ENCODE assay signal across 26 cellular contexts in the genomic region with DNA sequence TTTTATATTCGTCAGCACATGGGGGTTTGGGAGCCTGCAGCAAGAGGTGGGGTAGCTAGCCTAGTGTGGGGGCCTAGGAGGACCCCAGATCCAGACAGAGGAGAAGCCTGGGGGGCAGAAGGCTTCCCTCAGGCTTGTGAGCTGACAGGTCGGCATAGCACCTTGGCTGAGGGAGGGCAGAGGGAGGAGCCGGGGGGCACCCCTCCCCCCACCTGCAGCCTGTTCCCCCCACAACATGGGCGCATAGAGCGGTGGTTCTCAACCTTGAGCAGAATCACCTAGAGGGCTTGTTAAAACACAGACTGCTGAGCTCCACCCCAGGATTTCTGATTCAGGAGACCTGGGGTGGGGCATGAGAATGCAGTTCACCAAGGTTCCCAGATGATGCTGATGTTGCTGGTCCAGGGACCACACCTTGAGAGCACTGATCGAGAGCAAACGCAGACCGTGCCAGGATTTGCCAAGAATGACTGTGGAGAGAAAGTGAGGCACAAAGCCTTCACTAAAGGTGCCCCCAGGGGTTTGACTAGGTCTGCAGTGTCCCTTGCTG.
A peak's percentile ranks its signal among the peaks of the same experiment; 100 is the strongest.
DNase-seq lines count a peak whose midpoint lies in the region; ATAC-seq and TF ChIP-seq lines count a peak whose summit lies in the region.
"Had no signal": no experiment of that assay in that cellular context is flagged by ENCODE, and none has a peak within 500 bp of the region (broad histone marks: within the 10 kb centered on the region; RNA-seq: fewer than 3 reads in every experiment).

No MANE protein-coding gene starts in this region.

- peaks cover 0 to 38% (median 15%) of the 10 kb centered on the region in 9 donors for H3K4me1 ChIP-seq in heart right ventricle
- peaks cover 22 to 49% of the 10 kb centered on the region in 2 donors for H3K4me1 ChIP-seq in esophagus (ENCODE audit: control insufficient read depth in 2 of 2, insufficient read depth in 2 of 2, low read length in 1 of 2)
- H3K4me1 ChIP-seq in osteoblast (ENCODE audit: insufficient read depth, low read length), result peaks cover 6% of the 10 kb centered on the region
- peaks cover 25 to 35% of the 10 kb centered on the region in 2 donors for H3K4me1 ChIP-seq in thyroid gland
- H3K4me1 ChIP-seq: right lobe of liver had no signal

- no peaks in the 10 kb centered on the region for H4K20me1 ChIP-seq in osteoblast (ENCODE audit: insufficient read depth, low read length)

- DNase-seq in cardiac septum (ENCODE audit: low spot score) (peak; percentile 59), heart right ventricle (no peak), osteoblast (ENCODE audit: insufficient read length, low spot score, missing footprints) (peak; percentile 22), GM13977 (ENCODE audit: low spot score) (no peak), thyroid gland (no peak), NCI-H1417 (lab: John Stamatoyannopoulos, UW) (no peak)
- DNase-seq in stimulated activated effector memory CD8-positive, alpha-beta T cell treated with anti-CD3 and anti-CD28 coated beads, Interleukin-12 subunit alpha, Interleukin-12 subunit beta, amount 100 ng/mL, for 72 hours (ENCODE audit: low spot score in 2 of 2), result no peak
- DNase-seq: activated CD4-positive, alpha-beta T cell treated with anti-CD3 and anti-CD28 coated beads, Interleukin-2, amount 50 U/mL, for 4 hours; activated CD4-positive, CD25-positive, alpha-beta regulatory T cell; activated CD8-positive, alpha-beta memory T cell treated with anti-CD3 and anti-CD28 coated beads, Interleukin-2, amount 50 U/mL, for 4 hours; central memory CD4-positive, alpha-beta T cell; HCEC 1CT; NCI-H1105; NCI-H2029; NCI-H226; NCI-H748 treated with DMSO at 0.1 percent for 48 hours; stimulated activated CD4-positive, alpha-beta T cell treated with anti-CD3 and anti-CD28 coated beads, Interleukin-4, amount 100 ng/mL, for 4 hours; T-helper 1 cell had no signal

- peaks cover 0 to 3% (median 0%) of the 10 kb centered on the region in 7 donors for H3K27me3 ChIP-seq in heart right ventricle
- H3K27me3 ChIP-seq in esophagus (ENCODE audit: control insufficient read depth in 1 of 2, insufficient read depth in 2 of 2, low read length in 2 of 2), result no peaks in the 10 kb centered on the region
- H3K27me3 ChIP-seq in osteoblast (ENCODE audit: insufficient read depth, low read length), result no peaks in the 10 kb centered on the region
- no peaks in the 10 kb centered on the region for H3K27me3 ChIP-seq in thyroid gland
- H3K27me3 ChIP-seq: dorsolateral prefrontal cortex, neural progenitor cell, right lobe of liver had no signal

- no peaks in the 10 kb centered on the region for H3K4me1 Mint-ChIP-seq in stimulated activated effector memory CD8-positive, alpha-beta T cell treated with anti-CD3 and anti-CD28 coated beads, Interleukin-12 subunit alpha, Interleukin-12 subunit beta, amount 100 ng/mL, for 72 hours
- H3K4me1 Mint-ChIP-seq: activated T-helper 17 cell treated with anti-CD3 and anti-CD28 coated beads, Interleukin-2, amount 50 U/mL, for 72 hours; B cell had no signal

- H3K4me3 Mint-ChIP-seq in stimulated activated effector memory CD8-positive, alpha-beta T cell treated with anti-CD3 and anti-CD28 coated beads, Interleukin-12 subunit alpha, Interleukin-12 subunit beta, amount 100 ng/mL, for 72 hours, result no peak overlapping the region
- H3K4me3 Mint-ChIP-seq: activated T-helper 17 cell treated with anti-CD3 and anti-CD28 coated beads, Interleukin-2, amount 50 U/mL, for 72 hours; B cell; neural progenitor cell had no signal

- no peak overlapping the region for H3K4me2 ChIP-seq in osteoblast (ENCODE audit: insufficient read depth, low read length)
- H3K4me2 ChIP-seq: neural progenitor cell had no signal

- no peaks in the 10 kb centered on the region for H3K79me2 ChIP-seq in osteoblast (ENCODE audit: insufficient read depth, low read length)

- intact Hi-C loops in cardiac septum (cut with DNase I) (no loop called here), heart right ventricle (cut with DNase I) (no loop called here), thyroid gland (cut with DNase I) (no loop called here)

- WGBS in heart right ventricle, 2 donors, result 81 to 88% methylated on average over 8 of the region's 8 CpGs
- WGBS in esophagus, 2 donors, result 43 to 59% methylated on average over 8 of the region's 8 CpGs
- 85 to 90% methylated on average over 8 of the region's 8 CpGs for WGBS in thyroid gland, 2 donors

- H3K9me3 ChIP-seq in heart right ventricle, result no peaks in the 10 kb centered on the region
- H3K9me3 ChIP-seq in esophagus (ENCODE audit: control insufficient read depth in 2 of 2, insufficient read depth in 1 of 2, low read depth in 1 of 2, low read length in 1 of 2), result no peaks in the 10 kb centered on the region
- no peaks in the 10 kb centered on the region for H3K9me3 ChIP-seq in osteoblast (ENCODE audit: low read depth, low read length)
- no peaks in the 10 kb centered on the region for H3K9me3 ChIP-seq in thyroid gland
- H3K9me3 ChIP-seq: Caco-2, right lobe of liver had no signal

- H3K36me3 Mint-ChIP-seq in stimulated activated effector memory CD8-positive, alpha-beta T cell treated with anti-CD3 and anti-CD28 coated beads, Interleukin-12 subunit alpha, Interleukin-12 subunit beta, amount 100 ng/mL, for 72 hours, result no peaks in the 10 kb centered on the region
- H3K36me3 Mint-ChIP-seq: activated naive CD4-positive, alpha-beta T cell treated with anti-CD3 and anti-CD28 coated beads, Interleukin-2, amount 50 U/mL, for 72 hours; neural progenitor cell had no signal

- no peaks in the 10 kb centered on the region for H3K36me3 ChIP-seq in heart right ventricle
- no peaks in the 10 kb centered on the region for H3K36me3 ChIP-seq in esophagus (ENCODE audit: control insufficient read depth in 2 of 2, insufficient read depth in 2 of 2, low read length in 1 of 2)
- no peaks in the 10 kb centered on the region for H3K36me3 ChIP-seq in osteoblast (ENCODE audit: insufficient read depth, low read length)
- no peaks in the 10 kb centered on the region for H3K36me3 ChIP-seq in thyroid gland
- H3K36me3 ChIP-seq: neural progenitor cell, right lobe of liver had no signal

- ATAC-seq in heart right ventricle, result no peak
- no peak for ATAC-seq in stimulated activated effector memory CD8-positive, alpha-beta T cell treated with anti-CD3 and anti-CD28 coated beads, Interleukin-12 subunit alpha, Interleukin-12 subunit beta, amount 100 ng/mL, for 72 hours
- ATAC-seq: activated naive CD4-positive, alpha-beta T cell treated with anti-CD3 and anti-CD28 coated beads, Interleukin-2, amount 50 U/mL, for 72 hours; activated T-helper 17 cell treated with anti-CD3 and anti-CD28 coated beads, Interleukin-2, amount 50 U/mL, for 72 hours; right lobe of liver had no signal

- H3K27ac ChIP-seq in heart right ventricle (no peak overlapping the region), esophagus (ENCODE audit: low read depth in 2 of 2, low read length in 1 of 2) (peak overlapping the region; percentile 46 to 88), osteoblast (ENCODE audit: low read depth, low read length) (no peak overlapping the region), thyroid gland (no peak overlapping the region)
- H3K27ac ChIP-seq: dorsolateral prefrontal cortex, neural progenitor cell, right lobe of liver had no signal

- no peak overlapping the region for H3K27ac Mint-ChIP-seq in stimulated activated effector memory CD8-positive, alpha-beta T cell treated with anti-CD3 and anti-CD28 coated beads, Interleukin-12 subunit alpha, Interleukin-12 subunit beta, amount 100 ng/mL, for 72 hours
- H3K27ac Mint-ChIP-seq: activated T-helper 17 cell treated with anti-CD3 and anti-CD28 coated beads, Interleukin-2, amount 50 U/mL, for 72 hours; B cell had no signal

- H3K4me3 ChIP-seq in heart right ventricle (no peak overlapping the region), esophagus (ENCODE audit: low read depth in 1 of 2, low read length in 2 of 2) (no peak overlapping the region), osteoblast (ENCODE audit: insufficient read depth, low read length) (no peak overlapping the region), thyroid gland (replicated peaks in 1 of 3) (no peak overlapping the region)
- H3K4me3 ChIP-seq: dorsolateral prefrontal cortex, neural progenitor cell, right lobe of liver had no signal

- no peak overlapping the region for H2AFZ ChIP-seq in osteoblast (ENCODE audit: low read length)
- H2AFZ ChIP-seq: neural progenitor cell had no signal

- TF ChIP-seq CTCF in heart right ventricle (IDR thresholded peaks at IDR 0.05) (no peak), osteoblast (IDR thresholded peaks at IDR 0.05; ENCODE audit: extremely low read depth, low read depth, low read length) (no peak), GM13977 (IDR thresholded peaks at IDR 0.05; ENCODE audit: extremely low read depth, insufficient read depth, missing control alignments) (no peak), thyroid gland (IDR thresholded peaks at IDR 0.05) (no peak)

- in situ Hi-C loops in GM13977 (cut with MboI; ENCODE audit: low pct_unique_long_range_greater_than_20kb, low sequenced_read_pairs, unreplicated experiment), result no loop called here

- TF ChIP-seq POLR2A in thyroid gland (IDR thresholded peaks at IDR 0.05), result no peak

- H3K9me3 Mint-ChIP-seq in stimulated activated effector memory CD8-positive, alpha-beta T cell treated with anti-CD3 and anti-CD28 coated beads, Interleukin-12 subunit alpha, Interleukin-12 subunit beta, amount 100 ng/mL, for 72 hours, result no peaks in the 10 kb centered on the region
- H3K9me3 Mint-ChIP-seq: activated naive CD4-positive, alpha-beta T cell treated with anti-CD3 and anti-CD28 coated beads, Interleukin-2, amount 50 U/mL, for 72 hours; activated T-helper 17 cell treated with anti-CD3 and anti-CD28 coated beads, Interleukin-2, amount 50 U/mL, for 72 hours; neural progenitor cell had no signal

Comparison
In these comparisons a context has a peak if more than half of its experiments do, and no peak if none do; other contexts are left out.
1. DNase-seq: peak in cardiac septum (single experiment) and osteoblast (single experiment); none in heart right ventricle (0 of 2), GM13977 (single experiment), thyroid gland (0 of 2), NCI-H1417 (0 of 3) and stimulated activated effector memory CD8-positive, alpha-beta T cell treated with anti-CD3 and anti-CD28 coated beads, Interleukin-12 subunit alpha, Interleukin-12 subunit beta, amount 100 ng/mL, for 72 hours (0 of 2).
2. H3K27ac ChIP-seq: peak in esophagus (2 of 2); none in heart right ventricle (0 of 10), osteoblast (single experiment) and thyroid gland (0 of 3).